1 cellular context compared by ENCODE assay signal in genomic region chr1:202281316-202282016, GRCh38.
TF ChIP-seq lines count a peak whose summit lies in the region.

No MANE protein-coding gene starts in this region.

TF ChIP-seq in H1, 55 proteins besides CTCF, POLR2A, EP300 and RAD21:
- TF ChIP-seq TAF1 (IDR thresholded peaks at IDR 0.05; ENCODE audit: low read depth, low read length) (no peak), BACH1 (IDR thresholded peaks at IDR 0.05; ENCODE audit: low read length) (peak; percentile 72), MAFK (IDR thresholded peaks at IDR 0.05; ENCODE audit: low read depth, low read length) (peak; percentile 32; the same call in 1 of the 2 replicates)
